14 cellular contexts compared by ENCODE assay signal in genomic region chrX:38061335-38061734, GRCh38. TPM values are rescaled to one million over a fixed set of nuclear protein-coding genes. Genes with fewer than 3 reads are reported as not detected.
A peak's percentile ranks its signal among the peaks of the same experiment; 100 is the strongest.
DNase-seq lines count a peak whose midpoint lies in the region; ATAC-seq and TF ChIP-seq lines count a peak whose summit lies in the region.
"Had no signal": no experiment of that assay in that cellular context is flagged by ENCODE, and none has a peak within 500 bp of the region (broad histone marks: within the 10 kb centered on the region; RNA-seq: fewer than 3 reads in every experiment).

No MANE protein-coding gene starts in this region.

- H3K4me3 ChIP-seq in AG10803 (ENCODE audit: low read length) (no peak overlapping the region), hepatocyte (no peak overlapping the region), dorsolateral prefrontal cortex (no peak overlapping the region)
- H3K4me3 ChIP-seq: cardiac muscle cell had no signal

- H3K9me2 ChIP-seq in hepatocyte (replicated peaks; ENCODE audit: insufficient read depth), result no peaks in the 10 kb centered on the region

- peaks cover 0 to 5% (median 0%) of the 10 kb centered on the region in 7 donors for H3K9me3 Mint-ChIP-seq in CD14-positive monocyte
- H3K9me3 Mint-ChIP-seq: activated T-helper 17 cell treated with anti-CD3 and anti-CD28 coated beads, Interleukin-2, amount 50 U/mL, for 72 hours had no signal

- H3K4me2 ChIP-seq in hepatocyte, result no peak overlapping the region

- H3K79me2 ChIP-seq in hepatocyte, result no peaks in the 10 kb centered on the region

- H3K36me3 Mint-ChIP-seq in CD14-positive monocyte, result no peaks in the 10 kb centered on the region

- no peaks in the 10 kb centered on the region for H3K4me1 Mint-ChIP-seq in CD14-positive monocyte
- H3K4me1 Mint-ChIP-seq: activated T-helper 17 cell treated with anti-CD3 and anti-CD28 coated beads, Interleukin-2, amount 50 U/mL, for 72 hours had no signal

- ATAC-seq in HG03175 (IDR thresholded peaks at IDR 0.05; ENCODE audit: unreplicated experiment), result no peak
- ATAC-seq: activated T-helper 17 cell treated with anti-CD3 and anti-CD28 coated beads, Interleukin-2, amount 50 U/mL, for 72 hours had no signal

- 32% methylated on average over 2 of the region's 2 CpGs for WGBS in hepatocyte (ENCODE audit: low lambda C conversion rate, missing lambda C conversion rate)

- no peak overlapping the region for H3K27ac Mint-ChIP-seq in CD14-positive monocyte
- H3K27ac Mint-ChIP-seq: activated T-helper 17 cell treated with anti-CD3 and anti-CD28 coated beads, Interleukin-2, amount 50 U/mL, for 72 hours; progenitor cell of endocrine pancreas had no signal

- H3K27ac ChIP-seq in hepatocyte, result peak overlapping the region; percentile 52
- H3K27ac ChIP-seq in dorsolateral prefrontal cortex, result no peak overlapping the region
- H3K27ac ChIP-seq: cardiac muscle cell had no signal

- H3K4me1 ChIP-seq in hepatocyte (ENCODE audit: insufficient read depth), result peaks cover 6% of the 10 kb centered on the region

- no peak overlapping the region for H3K4me3 Mint-ChIP-seq in CD14-positive monocyte
- H3K4me3 Mint-ChIP-seq: activated T-helper 17 cell treated with anti-CD3 and anti-CD28 coated beads, Interleukin-2, amount 50 U/mL, for 72 hours had no signal

- DNase-seq in AG10803 (ENCODE audit: low read depth) (peak; percentile 10), HuH-7 (ENCODE audit: low spot score) (peak; percentile 11), SW480 (ENCODE audit: low spot score) (peak; percentile 93), hepatocyte (ENCODE audit: low spot score) (peak; percentile 11), Ammon's horn (ENCODE audit: low spot score) (no peak), dorsolateral prefrontal cortex (no peak), CD14-positive monocyte (ENCODE audit: low spot score) (no peak)
- DNase-seq: head of caudate nucleus, NCI-H2081, Right ventricle myocardium superior had no signal

- no peaks in the 10 kb centered on the region for H4K20me1 ChIP-seq in hepatocyte (ENCODE audit: insufficient read depth, poor library complexity, severe bottlenecking)

- H3K27me3 Mint-ChIP-seq in CD14-positive monocyte (ENCODE audit: low read depth in 3 of 3), result peaks cover 0 to 1% (median 0%) of the 10 kb centered on the region in 3 donors
- H3K27me3 Mint-ChIP-seq: activated T-helper 17 cell treated with anti-CD3 and anti-CD28 coated beads, Interleukin-2, amount 50 U/mL, for 72 hours; progenitor cell of endocrine pancreas had no signal

- H3K27me3 ChIP-seq in hepatocyte (no peaks in the 10 kb centered on the region), dorsolateral prefrontal cortex (peaks cover 0 to 57% (median 6%) of the 10 kb centered on the region in 45 donors)
- H3K27me3 ChIP-seq: cardiac muscle cell had no signal

- no peaks in the 10 kb centered on the region for H3K9me3 ChIP-seq in hepatocyte (ENCODE audit: low read depth)

- TF ChIP-seq CTCF in AG10803 (conservative IDR thresholded peaks at IDR 0.05; ENCODE audit: low read length), result no peak
- TF ChIP-seq CTCF in hepatocyte (IDR thresholded peaks at IDR 0.05; ENCODE audit: poor library complexity), result no peak
- TF ChIP-seq CTCF in dorsolateral prefrontal cortex (IDR thresholded peaks at IDR 0.05 in 54 of 56, conservative IDR thresholded peaks at IDR 0.05 in 2 of 56; ENCODE audit: low read depth in 1 of 56, partially characterized antibody in 56 of 56), result no peak
- TF ChIP-seq CTCF in CD14-positive monocyte (IDR thresholded peaks at IDR 0.05), result no peak

- intact Hi-C loops in dorsolateral prefrontal cortex (cut with DNase I) (no loop called here), CD14-positive monocyte (cut with micrococcal nuclease) (no loop called here)

- no peaks in the 10 kb centered on the region for H3K36me3 ChIP-seq in hepatocyte (replicated peaks; ENCODE audit: insufficient read depth, low read depth)
- H3K36me3 ChIP-seq: cardiac muscle cell had no signal

- no peak overlapping the region for H2AFZ ChIP-seq in hepatocyte

RNA-seq across cellular contexts. Expression of gene SYTL5, which starts 55.0 kb away (rescaled TPM):
- total RNA-seq in hepatocyte (7.3 and 8.0 TPM in 2 replicates), dorsolateral prefrontal cortex (1 to 10 TPM in 119 of 120 experiments, under 1 TPM in 1; 0.74 to 9.3 (median 3.8) TPM)
- polyA plus RNA-seq in hepatocyte (1.0 and 1.2 TPM in 2 replicates), CD14-positive monocyte (not detected)
- total RNA-seq: Right ventricle myocardium superior had no signal

Comparison
In these comparisons a context has a peak if more than half of its experiments do, and no peak if none do; other contexts are left out.
1. DNase-seq: peak in AG10803 (single experiment), HuH-7 (single experiment), SW480 (single experiment) and hepatocyte (single experiment); none in Ammon's horn (single experiment), dorsolateral prefrontal cortex (0 of 10) and CD14-positive monocyte (single experiment).